ENCODE assay signal across 13 cellular contexts in the genomic region with DNA sequence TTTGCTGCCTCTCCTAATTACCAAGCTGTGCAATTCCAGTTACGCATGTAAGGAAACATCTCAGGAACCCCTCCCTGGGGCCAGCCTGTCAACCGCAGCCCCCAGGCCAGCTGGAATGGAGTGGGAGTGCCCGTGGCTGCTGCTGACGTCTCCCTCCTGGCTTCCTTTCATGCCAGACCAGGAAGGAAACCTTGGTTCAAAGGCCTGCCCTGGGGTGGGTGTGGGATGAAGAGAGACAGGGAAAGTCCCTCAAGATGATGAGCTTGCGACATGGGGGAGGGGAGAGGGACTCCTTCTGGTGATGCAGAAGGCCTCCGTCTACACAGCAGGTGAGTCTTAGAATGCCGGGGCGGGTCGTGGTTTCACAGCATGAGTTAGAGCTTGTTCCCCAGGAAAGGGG. TPM values are rescaled to one million over a fixed set of nuclear protein-coding genes. Genes with fewer than 3 reads are reported as not detected.
DNase-seq lines count a peak whose midpoint lies in the region; ATAC-seq, FAIRE-seq and TF ChIP-seq lines count a peak whose summit lies in the region.
"Had no signal": no experiment of that assay in that cellular context is flagged by ENCODE, and none has a peak within 500 bp of the region (broad histone marks: within the 10 kb centered on the region; RNA-seq: fewer than 3 reads in every experiment).

No MANE protein-coding gene starts in this region.

- H3K9me2 ChIP-seq in SK-N-SH, result no peaks in the 10 kb centered on the region

- TF ChIP-seq POLR2A in endothelial cell of umbilical vein (IDR thresholded peaks at IDR 0.05; ENCODE audit: low read depth, low read length) (no peak), heart left ventricle (IDR thresholded peaks at IDR 0.05) (no peak), gastrocnemius medialis (IDR thresholded peaks at IDR 0.05) (no peak), prostate gland (IDR thresholded peaks at IDR 0.05) (no peak)

- in situ Hi-C loops in gastrocnemius medialis (cut with MboI; ENCODE audit: low sequenced_read_pairs in 4 of 4), result loop anchor here in 3 of 4 donors (5.0 to 25.0 kb wide), 3 partner anchors 58 to 383 kb away; no protein-coding TSS in a partner anchor

- no peak for TF ChIP-seq EP300 in SK-N-SH (IDR thresholded peaks at IDR 0.05; ENCODE audit: borderline replicate concordance in 1 of 2, low read depth in 1 of 2, low read length in 1 of 2)

- H3K4me3 ChIP-seq in SK-N-SH (ENCODE audit: low read depth in 2 of 2, low read length in 1 of 2) (no peak overlapping the region), endothelial cell of umbilical vein (replicated peaks in 1 of 3; ENCODE audit: insufficient read depth in 1 of 3, low read depth in 1 of 3, low read length in 3 of 3) (no peak overlapping the region), heart left ventricle (no peak overlapping the region), gastrocnemius medialis (no peak overlapping the region), prostate gland (no peak overlapping the region)
- H3K4me3 ChIP-seq: transverse colon had no signal

- H3K36me3 ChIP-seq in SK-N-SH (replicated peaks in 1 of 2; ENCODE audit: control insufficient read depth in 1 of 2, insufficient read depth in 2 of 2, low read length in 1 of 2) (no peaks in the 10 kb centered on the region), endothelial cell of umbilical vein (ENCODE audit: control insufficient read depth in 2 of 2, extremely low read depth in 1 of 2, insufficient read depth in 2 of 2, low read length in 2 of 2) (no peaks in the 10 kb centered on the region), heart left ventricle (no peaks in the 10 kb centered on the region), gastrocnemius medialis (no peaks in the 10 kb centered on the region), prostate gland (no peaks in the 10 kb centered on the region)
- H3K36me3 ChIP-seq: transverse colon had no signal

- no peak overlapping the region for H3K4me2 ChIP-seq in SK-N-SH
- no peak overlapping the region for H3K4me2 ChIP-seq in endothelial cell of umbilical vein (ENCODE audit: insufficient read depth, low read length)

- TF ChIP-seq CTCF in SK-N-SH (IDR thresholded peaks at IDR 0.05), result no peak
- TF ChIP-seq CTCF in endothelial cell of umbilical vein (IDR thresholded peaks at IDR 0.05; ENCODE audit: extremely low read depth in 1 of 2, insufficient read depth in 1 of 2, low read depth in 1 of 2, low read length in 2 of 2), result no peak
- no peak for TF ChIP-seq CTCF in heart left ventricle (IDR thresholded peaks at IDR 0.05)
- no peak for TF ChIP-seq CTCF in gastrocnemius medialis (IDR thresholded peaks at IDR 0.05 in 4 of 5, conservative IDR thresholded peaks at IDR 0.05 in 1 of 5)
- no peak for TF ChIP-seq CTCF in prostate gland (IDR thresholded peaks at IDR 0.05)

- no peak for ATAC-seq in SK-N-SH treated with all-trans-retinoic acid at 6 μM for 48 hours
- no peak for ATAC-seq in heart left ventricle
- no peak for ATAC-seq in gastrocnemius medialis
- ATAC-seq: HCT116, left lobe of liver, sciatic nerve had no signal

- H3K79me2 ChIP-seq in SK-N-SH (ENCODE audit: insufficient read depth), result no peaks in the 10 kb centered on the region
- H3K79me2 ChIP-seq in endothelial cell of umbilical vein (ENCODE audit: control insufficient read depth, insufficient read depth, low read length), result no peaks in the 10 kb centered on the region

- H3K9ac ChIP-seq in SK-N-SH (no peak overlapping the region), endothelial cell of umbilical vein (replicated peaks; ENCODE audit: extremely low read depth, insufficient read depth, low read length) (no peak overlapping the region)

- H3F3A ChIP-seq in SK-N-SH (replicated peaks; ENCODE audit: insufficient read depth), result no peaks in the 10 kb centered on the region

- no peaks in the 10 kb centered on the region for H4K20me1 ChIP-seq in SK-N-SH (ENCODE audit: insufficient read depth)
- H4K20me1 ChIP-seq in endothelial cell of umbilical vein (replicated peaks; ENCODE audit: control insufficient read depth, extremely low read depth, insufficient read depth, low read length), result no peaks in the 10 kb centered on the region

- no peak for TF ChIP-seq RAD21 in SK-N-SH (IDR thresholded peaks at IDR 0.05; ENCODE audit: low read length)

- dilution Hi-C loops in endothelial cell of umbilical vein (cut with MboI; ENCODE audit: extremely low pct_ligation_motif_present, low sequenced_read_pairs), result no loop called here

- H3K27me3 ChIP-seq in SK-N-SH (ENCODE audit: insufficient read depth), result no peaks in the 10 kb centered on the region
- H3K27me3 ChIP-seq in endothelial cell of umbilical vein (ENCODE audit: control insufficient read depth in 2 of 2, insufficient read depth in 2 of 2, low read length in 2 of 2), result no peaks in the 10 kb centered on the region
- peaks cover 0 to 3% (median 0%) of the 10 kb centered on the region in 9 donors for H3K27me3 ChIP-seq in heart left ventricle
- H3K27me3 ChIP-seq in gastrocnemius medialis, result no peaks in the 10 kb centered on the region
- H3K27me3 ChIP-seq in prostate gland (replicated peaks; ENCODE audit: insufficient read depth), result no peaks in the 10 kb centered on the region
- H3K27me3 ChIP-seq: transverse colon had no signal

- WGBS in SK-N-SH (ENCODE audit: low lambda C conversion rate), result 79% methylated on average over 7 of the region's 9 CpGs
- WGBS in heart left ventricle, 4 donors, result 38 to 59% (median 43%) methylated on average over 9 of the region's 9 CpGs
- WGBS in prostate gland, result 47% methylated on average over 9 of the region's 9 CpGs

- H2AFZ ChIP-seq in SK-N-SH (ENCODE audit: low read depth) (no peak overlapping the region), endothelial cell of umbilical vein (ENCODE audit: low read depth, low read length) (peak overlapping the region; percentile 3)

- H3K4me1 ChIP-seq in SK-N-SH (ENCODE audit: control insufficient read depth in 1 of 2, insufficient read depth in 2 of 2, low read depth in 1 of 2, low read length in 1 of 2), result peaks cover 0 to 8% of the 10 kb centered on the region in 2 experiments; a peak in 1 of 4 replicates
- H3K4me1 ChIP-seq in endothelial cell of umbilical vein (ENCODE audit: control insufficient read depth, extremely low read depth, insufficient read depth, low read length), result peaks cover 11% of the 10 kb centered on the region
- H3K4me1 ChIP-seq in heart left ventricle, result peaks cover 0 to 36% (median 12%) of the 10 kb centered on the region in 12 donors
- H3K4me1 ChIP-seq in gastrocnemius medialis, result peaks cover 6 to 13% of the 10 kb centered on the region in 2 donors
- H3K4me1 ChIP-seq in prostate gland (replicated peaks), result no peaks in the 10 kb centered on the region

- H3K9me3 ChIP-seq in SK-N-SH (no peaks in the 10 kb centered on the region), endothelial cell of umbilical vein (replicated peaks; ENCODE audit: control insufficient read depth, insufficient read depth, low read length) (no peaks in the 10 kb centered on the region), heart left ventricle (no peaks in the 10 kb centered on the region), gastrocnemius medialis (no peaks in the 10 kb centered on the region), prostate gland (no peaks in the 10 kb centered on the region)
- H3K9me3 ChIP-seq: transverse colon had no signal

- H3K27ac ChIP-seq in SK-N-SH (ENCODE audit: low read depth in 2 of 2, low read length in 1 of 2), result no peak overlapping the region
- H3K27ac ChIP-seq in endothelial cell of umbilical vein (ENCODE audit: insufficient read depth, low read depth, low read length), result no peak overlapping the region
- no peak overlapping the region for H3K27ac ChIP-seq in heart left ventricle
- no peak overlapping the region for H3K27ac ChIP-seq in gastrocnemius medialis
- no peak overlapping the region for H3K27ac ChIP-seq in prostate gland
- H3K27ac ChIP-seq: transverse colon had no signal

- no peak for FAIRE-seq in endothelial cell of umbilical vein (lab: Jason Lieb, UNC)

- POLR2A ChIA-PET in SK-N-SH (lab: Yijun Ruan, JAX), result no interaction called here
- POLR2A ChIA-PET in endothelial cell of umbilical vein (lab: Charles Lee), result interaction anchor here (0.6 kb wide), 1 partner anchor 108 kb away, joined by 5 read pairs; no protein-coding TSS in a partner anchor

- H3K9me1 ChIP-seq in endothelial cell of umbilical vein (replicated peaks; ENCODE audit: control insufficient read depth, extremely low read depth, insufficient read depth, low read length), result no peaks in the 10 kb centered on the region

- BruUV-seq in endothelial cell of umbilical vein (replicated peaks; lab: Mats Ljungman, UMichigan), result no TSS peak

- DNase-seq in SK-N-SH (peak; percentile 4), endothelial cell of umbilical vein (ENCODE audit: low read depth, low spot score) (peak; percentile 34), heart left ventricle (no peak), gastrocnemius medialis (no peak), prostate gland (ENCODE audit: low spot score) (no peak)
- peak; percentile 86 for DNase-seq in activated CD4-positive, alpha-beta T cell treated with anti-CD3 and anti-CD28 coated beads for 48 hours
- peak; percentile 62 to 81 (median 71) for DNase-seq in stimulated activated CD4-positive, alpha-beta T cell treated with anti-CD3 and anti-CD28 coated beads, TNF-alpha, amount 100 ng/mL, for 24 hours (ENCODE audit: low read depth in 3 of 3)
- DNase-seq: ACHN, transverse colon had no signal

- CTCF ChIA-PET in SK-N-SH (lab: Yijun Ruan, JAX), result interaction anchor here (1.0 to 23.8 kb wide), 6 partner anchors 9 to 390 kb away, joined by 3 to 779 read pairs (median 4); a partner anchor contains a TSS
- CTCF ChIA-PET in endothelial cell of umbilical vein (lab: Charles Lee), result interaction anchor here (0.8 to 13.9 kb wide), 7 partner anchors 10 to 392 kb away, joined by 3 to 313 read pairs (median 5); no protein-coding TSS in a partner anchor

- intact Hi-C loops in endothelial cell of umbilical vein (cut with micrococcal nuclease), result no loop called here
- intact Hi-C loops in heart left ventricle (cut with DNase I), result loop anchor here in 8 of 10 donors (5.0 to 10.0 kb wide), 6 partner anchors 108 to 566 kb away; no protein-coding TSS in a partner anchor
- intact Hi-C loops in gastrocnemius medialis (cut with DNase I; ENCODE audit: low total_unique reads), result no loop called here
- intact Hi-C loops in prostate gland (cut with DNase I), result loop anchor here (10.0 kb wide), 2 partner anchors 386 to 576 kb away; a partner anchor contains a TSS

RNA-seq across cellular contexts. Expression of a gene that starts 11.4 kb away (rescaled TPM):
- polyA plus RNA-seq in SK-N-SH (2012; rRNA removed) (0.08 TPM in 1 of 2 replicates, not detected in the other), endothelial cell of umbilical vein (0.08 TPM in 1 of 2 replicates, not detected in the other), heart left ventricle (under 1 TPM; 0.07 to 0.46 TPM)
- polyA plus RNA-seq in SK-N-SH (2012; cell fraction: cytosol; rRNA removed), result 0.03 TPM in 1 of 2 replicates, not detected in the other
- polyA plus RNA-seq in SK-N-SH (2012; cell fraction: nucleus; rRNA removed), result not detected in 2 replicates
- total RNA-seq in endothelial cell of umbilical vein (not detected in 2 replicates), heart left ventricle (1 to 10 TPM in 5 of 9 donors, under 1 TPM in 4; 0.09 to 3.4 (median 1.6) TPM), gastrocnemius medialis (1 to 10 TPM in 1 of 4 donors, under 1 TPM in 3; 0.15 to 2.5 (median 0.67) TPM), prostate gland (10 to 100 TPM in 1 of 2 donors, under 1 TPM in 1; 0.87 to 45.9 TPM)
- 0.03 TPM in 1 of 2 replicates, not detected in the other for polyA plus RNA-seq in endothelial cell of umbilical vein (2011; cell fraction: cytosol; rRNA removed)
- 0.14 TPM in 1 of 2 replicates, not detected in the other for polyA plus RNA-seq in endothelial cell of umbilical vein (2011; cell fraction: nucleus; rRNA removed)
- not detected in 2 replicates for polyA plus RNA-seq in endothelial cell of umbilical vein (2012)
- polyA minus RNA-seq in endothelial cell of umbilical vein, result not detected in 2 replicates
- polyA minus RNA-seq in endothelial cell of umbilical vein (2011; cell fraction: cytosol; rRNA and poly(A)+ RNA removed), result 7.1 TPM
- polyA minus RNA-seq in endothelial cell of umbilical vein (2011; cell fraction: nucleus; rRNA and poly(A)+ RNA removed), result not detected in 2 replicates

RNA-seq across cellular contexts. Expression of a gene that starts 54.9 kb away (rescaled TPM):
- polyA plus RNA-seq in SK-N-SH (2012; rRNA removed) (0.80 and 1.3 TPM in 2 replicates), endothelial cell of umbilical vein (2.0 and 3.0 TPM in 2 replicates), heart left ventricle (under 1 TPM; 0.53 to 0.98 TPM)
- polyA plus RNA-seq in SK-N-SH (2012; cell fraction: cytosol; rRNA removed), result 0.50 and 0.92 TPM in 2 replicates
- 1.1 and 1.3 TPM in 2 replicates for polyA plus RNA-seq in SK-N-SH (2012; cell fraction: nucleus; rRNA removed)
- total RNA-seq in endothelial cell of umbilical vein (1.3 and 1.7 TPM in 2 replicates), heart left ventricle (1 to 10 TPM in 8 of 9 donors, under 1 TPM in 1; 0.81 to 7.5 (median 1.9) TPM), gastrocnemius medialis (1 to 10 TPM in 3 of 4 donors, under 1 TPM in 1; 0.51 to 2.7 (median 2.4) TPM), prostate gland (100 to 1,000 TPM in 1 of 2 donors, 1 to 10 TPM in 1; 1.3 to 171 TPM)
- polyA plus RNA-seq in endothelial cell of umbilical vein (2011; cell fraction: cytosol; rRNA removed), result 1.3 and 1.7 TPM in 2 replicates
- 1.4 and 2.1 TPM in 2 replicates for polyA plus RNA-seq in endothelial cell of umbilical vein (2011; cell fraction: nucleus; rRNA removed)
- polyA plus RNA-seq in endothelial cell of umbilical vein (2012), result 0.84 and 1.8 TPM in 2 replicates
- 3.9 and 4.3 TPM in 2 replicates for polyA minus RNA-seq in endothelial cell of umbilical vein
- polyA minus RNA-seq in endothelial cell of umbilical vein (2011; cell fraction: cytosol; rRNA and poly(A)+ RNA removed), result not detected
- 0.34 and 2.2 TPM in 2 replicates for polyA minus RNA-seq in endothelial cell of umbilical vein (2011; cell fraction: nucleus; rRNA and poly(A)+ RNA removed)

Comparison
In these comparisons a context has a peak if more than half of its experiments do, and no peak if none do; other contexts are left out.
1. DNase-seq: peak in SK-N-SH (single experiment), activated CD4-positive, alpha-beta T cell treated with anti-CD3 and anti-CD28 coated beads for 48 hours (single experiment), endothelial cell of umbilical vein (single experiment) and stimulated activated CD4-positive, alpha-beta T cell treated with anti-CD3 and anti-CD28 coated beads, TNF-alpha, amount 100 ng/mL, for 24 hours (3 of 3); none in heart left ventricle (0 of 5), gastrocnemius medialis (0 of 2) and prostate gland (single experiment).
2. intact Hi-C loops: an anchor here in heart left ventricle (5.0 to 10.0 kb wide) and prostate gland (10.0 kb wide); none called in endothelial cell of umbilical vein and gastrocnemius medialis.